Comparison of ENCODE assay signal across 7 cellular contexts in the genomic region with DNA sequence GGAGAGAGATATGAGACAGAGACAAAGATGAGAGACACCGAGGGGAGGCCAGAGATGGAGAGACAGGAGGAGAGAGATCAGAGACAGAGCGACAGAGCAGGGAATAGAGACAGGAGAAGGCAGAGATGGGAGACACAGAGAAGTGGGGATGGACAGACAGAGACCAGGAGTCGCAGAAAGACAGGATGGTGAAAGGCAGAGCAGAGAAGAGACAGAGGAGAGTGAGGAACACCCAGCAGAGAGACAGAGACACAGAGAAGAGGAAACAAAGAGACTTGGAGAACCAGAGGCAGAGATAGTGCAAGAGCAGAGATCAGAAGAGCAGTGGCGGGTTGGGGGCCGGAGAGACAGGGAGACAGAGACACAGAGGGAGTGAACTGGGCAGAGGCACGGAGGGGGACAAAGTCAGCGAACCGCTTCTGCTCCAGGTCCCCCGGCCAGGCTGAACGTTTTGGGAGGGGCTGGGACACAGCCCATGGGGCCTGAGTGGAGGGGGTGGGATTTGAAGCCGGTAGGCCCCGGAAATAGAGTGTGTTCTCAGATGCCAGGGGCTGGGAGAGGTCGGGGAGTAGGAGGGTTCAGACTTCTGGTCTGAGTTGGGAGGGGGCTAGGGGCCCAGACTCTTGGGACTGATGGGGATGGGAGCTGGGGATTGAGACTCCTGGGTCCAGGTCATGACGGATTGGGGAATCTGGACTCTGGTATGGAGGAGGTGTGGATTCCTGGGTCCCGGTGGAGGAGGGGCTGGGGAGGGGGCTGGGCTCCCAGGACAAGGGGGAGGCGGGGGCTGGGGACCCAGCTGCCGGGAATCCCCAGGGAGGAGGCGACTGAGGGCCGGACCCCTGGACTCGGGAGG. TPM values are rescaled to one million over a fixed set of nuclear protein-coding genes. Genes with fewer than 3 reads are reported as not detected.
A peak's percentile ranks its signal among the peaks of the same experiment; 100 is the strongest.
DNase-seq lines count a peak whose midpoint lies in the region; ATAC-seq and TF ChIP-seq lines count a peak whose summit lies in the region.

No MANE protein-coding gene starts in this region.

- H3K4me3 ChIP-seq in IMR-90 (ENCODE audit: insufficient read depth, low read depth, low read length) (peak overlapping the region; percentile 87), astrocyte of the spinal cord (ENCODE audit: low read depth, low read length) (peak overlapping the region; percentile 96)

- H3K4me1 ChIP-seq in IMR-90 (ENCODE audit: control insufficient read depth, insufficient read depth, low read length) (peaks cover 4% of the 10 kb centered on the region; the same call in 1 of the 2 replicates), foreskin keratinocyte (peaks cover 5% of the 10 kb centered on the region)

- dilution Hi-C loops in IMR-90 (cut with HindIII; ENCODE audit: low sequenced_read_pairs, unreplicated experiment), result no loop called here

- TF ChIP-seq CTCF in IMR-90 (conservative IDR thresholded peaks at IDR 0.05; ENCODE audit: low read depth, low read length) (no peak), astrocyte of the spinal cord (IDR thresholded peaks at IDR 0.05; ENCODE audit: low read depth, low read length) (no peak), foreskin keratinocyte (conservative IDR thresholded peaks at IDR 0.05) (no peak)

- TSS peak; percentile 72 for BruUV-seq in IMR-90 (replicated peaks; lab: Mats Ljungman, UMichigan)

- no peak for TF ChIP-seq POLR2A in IMR-90 (IDR thresholded peaks at IDR 0.05; ENCODE audit: low read depth, low read length)

- H2BK15ac ChIP-seq in IMR-90 (ENCODE audit: low read depth, low read length), result no peak overlapping the region; the same call in 2 of the 3 replicates

- peak overlapping the region; percentile 80 for H2BK5ac ChIP-seq in IMR-90 (ENCODE audit: low read depth, low read length, poor library complexity, severe bottlenecking)

- CTCF ChIA-PET in IMR-90 (lab: Yijun Ruan, JAX), result no interaction called here

- DNase-seq in GM03348 (ENCODE audit: low spot score), result peak; percentile 59
- peak; percentile 41 for DNase-seq in IMR-90
- DNase-seq in astrocyte of the spinal cord (ENCODE audit: low read depth, low spot score), result peak; percentile 47
- DNase-seq in immature natural killer cell, result no peak
- DNase-seq in foreskin keratinocyte, result no peak

- peak; percentile 64 for ATAC-seq in IMR-90 (ENCODE audit: low read depth)
- peak; percentile 41 for ATAC-seq in stimulated activated memory B cell treated with anti-CD40 and anti-IgM and Interleukin-4, amounts not matched to agents 10 μg/mL and 1 μg/mL and 100 μg/mL, for 72 hours
- no peak for ATAC-seq in foreskin keratinocyte
- ATAC-seq in HG03460 (IDR thresholded peaks at IDR 0.05; ENCODE audit: unreplicated experiment), result no peak

- peak overlapping the region; percentile 87 to 97 (median 93) for H3K4me3 Mint-ChIP-seq in immature natural killer cell
- H3K4me3 Mint-ChIP-seq in stimulated activated memory B cell treated with anti-CD40 and anti-IgM and Interleukin-4, amounts not matched to agents 10 μg/mL and 1 μg/mL and 100 μg/mL, for 72 hours, result peak overlapping the region; percentile 78

- H3K4me2 ChIP-seq in IMR-90 (ENCODE audit: low read depth, low read length), result peak overlapping the region; percentile 98

- H3K36me3 Mint-ChIP-seq in immature natural killer cell, result peaks cover 4 to 14% (median 14%) of the 10 kb centered on the region in 3 donors
- peaks cover 24% of the 10 kb centered on the region for H3K36me3 Mint-ChIP-seq in stimulated activated memory B cell treated with anti-CD40 and anti-IgM and Interleukin-4, amounts not matched to agents 10 μg/mL and 1 μg/mL and 100 μg/mL, for 72 hours

- peak overlapping the region; percentile 88 for H4K91ac ChIP-seq in IMR-90 (ENCODE audit: insufficient read depth, low read depth, low read length)

- H3K9me1 ChIP-seq in IMR-90 (ENCODE audit: insufficient read depth, low read length), result peaks cover 7% of the 10 kb centered on the region

- intact Hi-C loops in IMR-90 (cut with micrococcal nuclease), result loop anchor here (2.0 kb wide), 2 partner anchors 27 to 63 kb away; no protein-coding TSS in a partner anchor

- in situ Hi-C loops in IMR-90 (cut with MboI; ENCODE audit: low sequenced_read_pairs) (no loop called here), astrocyte of the spinal cord (cut with HindIII; ENCODE audit: low sequenced_read_pairs) (no loop called here)

- H4K8ac ChIP-seq in IMR-90 (ENCODE audit: low read depth in 2 of 2, low read length in 2 of 2), result peak overlapping the region; percentile 95 to 97

- no peaks in the 10 kb centered on the region; the same call in 1 of the 2 replicates for H4K20me1 ChIP-seq in IMR-90 (ENCODE audit: insufficient read depth, low read length)

- H3K4ac ChIP-seq in IMR-90 (ENCODE audit: low read depth, low read length), result peak overlapping the region; percentile 97

- H2AK9ac ChIP-seq in IMR-90 (replicated peaks; ENCODE audit: low read depth, low read length, poor library complexity), result peak overlapping the region; percentile 97

- H3K36me3 ChIP-seq in IMR-90 (ENCODE audit: control insufficient read depth, insufficient read depth, low read length), result peaks cover 14% of the 10 kb centered on the region

- peak overlapping the region; percentile 95 for H4K5ac ChIP-seq in IMR-90 (ENCODE audit: low read depth, low read length)

- peak overlapping the region; percentile 91 to 95 (median 94) for H3K27ac Mint-ChIP-seq in immature natural killer cell
- H3K27ac Mint-ChIP-seq in stimulated activated memory B cell treated with anti-CD40 and anti-IgM and Interleukin-4, amounts not matched to agents 10 μg/mL and 1 μg/mL and 100 μg/mL, for 72 hours, result peak overlapping the region; percentile 76

- no peak for TF ChIP-seq RAD21 in IMR-90 (IDR thresholded peaks at IDR 0.05; ENCODE audit: low read length)

- H3K23ac ChIP-seq in IMR-90 (ENCODE audit: low read depth, low read length), result peak overlapping the region; percentile 84

- peak overlapping the region; percentile 96 for H3K56ac ChIP-seq in IMR-90 (ENCODE audit: extremely low read depth, insufficient read depth, low read length)

- H2AFZ ChIP-seq in IMR-90 (replicated peaks; ENCODE audit: low read length, poor library complexity), result peak overlapping the region; percentile 88

- 14% methylated on average over 10 of the region's 20 CpGs; no CpG with 5 or more reads in 1 of the 2 experiments for WGBS in IMR-90 (ENCODE audit: extremely low coverage in 2 of 2, insufficient read length in 1 of 2), 2 experiments

- H2AK5ac ChIP-seq in IMR-90 (ENCODE audit: low read depth, low read length), result peak overlapping the region; percentile 92

- H3K18ac ChIP-seq in IMR-90 (ENCODE audit: low read depth, low read length), result peak overlapping the region; percentile 80

- H3K9ac ChIP-seq in IMR-90 (ENCODE audit: low read depth, low read length), result peak overlapping the region; percentile 98

- H3K79me1 ChIP-seq in IMR-90 (ENCODE audit: low read depth in 1 of 2, low read length in 2 of 2), result peaks cover 8 to 26% of the 10 kb centered on the region in 2 experiments

- H3K27me3 Mint-ChIP-seq in immature natural killer cell (ENCODE audit: low read depth in 3 of 3), result peaks cover 8 to 9% (median 9%) of the 10 kb centered on the region in 3 donors
- no peaks in the 10 kb centered on the region for H3K27me3 Mint-ChIP-seq in stimulated activated memory B cell treated with anti-CD40 and anti-IgM and Interleukin-4, amounts not matched to agents 10 μg/mL and 1 μg/mL and 100 μg/mL, for 72 hours

- POLR2A ChIA-PET in IMR-90 (lab: Charles Lee; ENCODE audit: unreplicated experiment), result interaction anchor here (1.3 kb wide), 1 partner anchor 20 kb away, joined by 8 read pairs; the partner anchor contains the start of genes FIZ1 and ZNF524

- no peak overlapping the region for H2BK120ac ChIP-seq in IMR-90 (ENCODE audit: low read depth, low read length)

- H2BK20ac ChIP-seq in IMR-90 (ENCODE audit: low read depth, low read length), result no peak overlapping the region

- peaks cover 21 to 24% of the 10 kb centered on the region in 2 donors for H3K4me1 Mint-ChIP-seq in immature natural killer cell
- peaks cover 17% of the 10 kb centered on the region for H3K4me1 Mint-ChIP-seq in stimulated activated memory B cell treated with anti-CD40 and anti-IgM and Interleukin-4, amounts not matched to agents 10 μg/mL and 1 μg/mL and 100 μg/mL, for 72 hours

- H3K27ac ChIP-seq in IMR-90 (ENCODE audit: insufficient read depth, low read length) (peak overlapping the region; percentile 99), foreskin keratinocyte (no peak overlapping the region)

- H3K9me3 ChIP-seq in IMR-90 (ENCODE audit: control insufficient read depth, insufficient read depth, low read length), result no peaks in the 10 kb centered on the region

- peak overlapping the region; percentile 94 for H3K14ac ChIP-seq in IMR-90 (replicated peaks; ENCODE audit: low read depth, low read length)

- H3K9me3 Mint-ChIP-seq in immature natural killer cell, result no peaks in the 10 kb centered on the region
- H3K9me3 Mint-ChIP-seq in stimulated activated memory B cell treated with anti-CD40 and anti-IgM and Interleukin-4, amounts not matched to agents 10 μg/mL and 1 μg/mL and 100 μg/mL, for 72 hours, result no peaks in the 10 kb centered on the region

- H3K27me3 ChIP-seq in IMR-90 (ENCODE audit: control insufficient read depth, insufficient read depth, low read length), result no peaks in the 10 kb centered on the region
- no peaks in the 10 kb centered on the region for H3K27me3 ChIP-seq in foreskin keratinocyte

RNA-seq across cellular contexts. Expression of gene ZNF579, which starts 0.7 kb away (rescaled TPM):
- total RNA-seq in IMR-90 (2012; rRNA removed) (0.54 and 0.83 TPM in 2 replicates), foreskin keratinocyte (5.3 and 6.1 TPM in 2 replicates)
- polyA plus RNA-seq in IMR-90 (2012; rRNA removed) (9.0 and 10.7 TPM in 2 replicates), immature natural killer cell (under 1 TPM in 2 of 3 donors, not detected in 1; 0.19 to 0.64 TPM), foreskin keratinocyte (7.6 and 8.4 TPM in 2 replicates)
- polyA plus RNA-seq in IMR-90 (2012; cell fraction: cytosol; rRNA removed), result 4.6 and 9.6 TPM in 2 replicates
- 19.0 and 30.7 TPM in 2 replicates for polyA plus RNA-seq in IMR-90 (2012; cell fraction: nucleus; rRNA removed; ENCODE audit: low replicate concordance)

RNA-seq across cellular contexts. Expression of gene FIZ1, which starts 19.3 kb away (rescaled TPM):
- 0.83 and 1.3 TPM in 2 replicates for total RNA-seq in IMR-90 (2012; rRNA removed)
- polyA plus RNA-seq in IMR-90 (2012; rRNA removed), result 5.5 and 5.9 TPM in 2 replicates
- 3.6 and 5.0 TPM in 2 replicates for polyA plus RNA-seq in IMR-90 (2012; cell fraction: cytosol; rRNA removed)
- 12.9 and 19.2 TPM in 2 replicates for polyA plus RNA-seq in IMR-90 (2012; cell fraction: nucleus; rRNA removed; ENCODE audit: low replicate concordance)
- 1 to 10 TPM in 2 of 3 donors, under 1 TPM in 1; 0.63 to 1.7 (median 1.0) TPM for polyA plus RNA-seq in immature natural killer cell
- total RNA-seq in foreskin keratinocyte, result 6.3 and 7.3 TPM in 2 replicates
- polyA plus RNA-seq in foreskin keratinocyte, result 8.1 and 8.6 TPM in 2 replicates

RNA-seq across cellular contexts. Expression of gene ZNF524, which starts 20.1 kb away (rescaled TPM):
- 2.3 and 2.8 TPM in 2 replicates for total RNA-seq in IMR-90 (2012; rRNA removed)
- polyA plus RNA-seq in IMR-90 (2012; rRNA removed), result 6.6 and 8.0 TPM in 2 replicates
- polyA plus RNA-seq in IMR-90 (2012; cell fraction: cytosol; rRNA removed), result 6.2 and 14.1 TPM in 2 replicates
- 4.0 and 9.8 TPM in 2 replicates for polyA plus RNA-seq in IMR-90 (2012; cell fraction: nucleus; rRNA removed; ENCODE audit: low replicate concordance)
- polyA plus RNA-seq in immature natural killer cell, result 10 to 100 TPM; 23.9 to 36.4 (median 31.7) TPM
- 10.7 and 12.7 TPM in 2 replicates for total RNA-seq in foreskin keratinocyte
- 15.8 and 18.7 TPM in 2 replicates for polyA plus RNA-seq in foreskin keratinocyte

RNA-seq across cellular contexts. Expression of gene ZNF865, which starts 25.5 kb away (rescaled TPM):
- total RNA-seq in IMR-90 (2012; rRNA removed) (under 0.01 TPM in 2 replicates), foreskin keratinocyte (2.7 and 3.4 TPM in 2 replicates)
- polyA plus RNA-seq in IMR-90 (2012; rRNA removed) (4.6 and 6.3 TPM in 2 replicates), immature natural killer cell (under 1 TPM in 2 of 3 donors, not detected in 1; 0.08 to 0.18 TPM), foreskin keratinocyte (6.0 and 6.4 TPM in 2 replicates)
- 4.5 and 9.2 TPM in 2 replicates for polyA plus RNA-seq in IMR-90 (2012; cell fraction: cytosol; rRNA removed)
- 7.6 and 24.5 TPM in 2 replicates for polyA plus RNA-seq in IMR-90 (2012; cell fraction: nucleus; rRNA removed; ENCODE audit: low replicate concordance)

RNA-seq across cellular contexts. Expression of gene SBK3, which starts 34.7 kb away (rescaled TPM):
- total RNA-seq in IMR-90 (2012; rRNA removed) (0.18 TPM in 1 of 2 replicates, not detected in the other), foreskin keratinocyte (not detected in 2 replicates)
- polyA plus RNA-seq in IMR-90 (2012; rRNA removed) (0.05 and 0.16 TPM in 2 replicates), immature natural killer cell (not detected), foreskin keratinocyte (not detected in 2 replicates)
- polyA plus RNA-seq in IMR-90 (2012; cell fraction: cytosol; rRNA removed), result 0.08 TPM in 1 of 2 replicates, not detected in the other
- polyA plus RNA-seq in IMR-90 (2012; cell fraction: nucleus; rRNA removed; ENCODE audit: low replicate concordance), result 0.15 and 0.35 TPM in 2 replicates

Comparison
In these comparisons a context has a peak if more than half of its experiments do, and no peak if none do; other contexts are left out.
1. DNase-seq: peak in GM03348 (single experiment), IMR-90 (single experiment) and astrocyte of the spinal cord (single experiment); none in immature natural killer cell (0 of 3) and foreskin keratinocyte (0 of 2).
2. ATAC-seq: peak in IMR-90 (single experiment) and stimulated activated memory B cell treated with anti-CD40 and anti-IgM and Interleukin-4, amounts not matched to agents 10 μg/mL and 1 μg/mL and 100 μg/mL, for 72 hours (single experiment); none in foreskin keratinocyte (single experiment) and HG03460 (single experiment).